Comparison of ENCODE assay signal across 8 cellular contexts in the genomic region with DNA sequence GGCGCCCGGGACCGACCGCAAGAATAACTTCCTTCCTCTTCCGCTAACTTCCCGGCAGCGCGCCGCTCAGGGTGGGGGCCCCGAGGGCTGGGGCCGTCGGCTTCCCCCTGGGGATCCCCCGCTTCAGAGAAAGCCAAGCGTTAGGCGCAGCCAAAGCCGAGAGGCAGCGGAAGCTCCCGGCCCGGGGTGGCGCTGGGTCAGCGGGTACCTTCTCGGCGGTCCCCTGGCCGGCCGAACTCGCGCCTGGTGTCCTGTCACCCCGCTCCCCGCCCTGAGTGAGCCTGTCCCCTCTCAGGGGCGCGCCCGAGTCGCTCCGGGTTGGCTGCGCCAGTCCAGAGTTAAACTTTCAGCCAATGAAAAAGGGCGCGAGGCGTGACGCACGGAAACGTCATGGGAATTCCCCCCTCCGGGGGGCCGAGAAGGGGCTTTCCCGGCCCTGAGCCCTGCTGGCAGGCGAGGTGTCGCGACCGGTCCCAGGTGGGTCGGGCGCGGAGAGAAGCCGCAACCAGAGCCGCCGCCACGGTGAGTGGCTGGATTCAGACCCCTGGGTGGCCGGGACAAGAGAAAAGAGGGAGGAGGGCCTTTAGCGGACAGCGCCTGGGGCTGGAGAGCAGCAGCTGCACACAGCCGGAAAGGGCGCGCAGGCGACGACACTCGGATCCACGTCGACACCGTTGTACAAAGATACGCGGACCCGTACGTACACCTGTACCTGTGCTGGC. TPM values are rescaled to one million over a fixed set of nuclear protein-coding genes. Genes with fewer than 3 reads are reported as not detected.
DNase-seq lines count a peak whose midpoint lies in the region; ATAC-seq lines count a peak whose summit lies in the region.

No MANE protein-coding gene starts in this region.

- peak; percentile 82 for ATAC-seq in GM18870 (IDR thresholded peaks at IDR 0.05; ENCODE audit: unreplicated experiment)
- peak; percentile 77 for ATAC-seq in HG03108 (IDR thresholded peaks at IDR 0.05; ENCODE audit: unreplicated experiment)

- H3K9me3 Mint-ChIP-seq in activated CD4-positive, alpha-beta memory T cell treated with anti-CD3 and anti-CD28 coated beads, Interleukin-2, amount 10 ng/mL, durations not matched to agents 7 days and 5 days: no peaks in the 10 kb centered on the region

- CTCF ChIA-PET in activated CD4-positive, alpha-beta memory T cell treated with anti-CD3 and anti-CD28 coated beads, Interleukin-2, amount 10 ng/mL, durations not matched to agents 7 days and 5 days (lab: Charles Lee): interaction anchor here (0.5 to 10.7 kb wide), 25 partner anchors 9 to 259 kb away, joined by 3 to 199 read pairs (median 5); a partner anchor contains a TSS

- peak overlapping the region; percentile 84 for H3K4me3 Mint-ChIP-seq in activated CD4-positive, alpha-beta memory T cell treated with anti-CD3 and anti-CD28 coated beads, Interleukin-2, amount 10 ng/mL, durations not matched to agents 7 days and 5 days

- DNase-seq in AML-193 (lab: John Stamatoyannopoulos, UW) (peak; percentile 84 to 85), NCI-H748 treated with DMSO at 0.1 percent for 48 hours (lab: John Stamatoyannopoulos, UW) (peak; percentile 16), ecto neural progenitor cell (ENCODE audit: low spot score) (peak; percentile 95), lung microvascular endothelial cell (ENCODE audit: low read depth in 2 of 2) (peak; percentile 94 to 96)
- peak; percentile 98 for DNase-seq in activated CD4-positive, alpha-beta memory T cell treated with anti-CD3 and anti-CD28 coated beads, Interleukin-2, amount 10 ng/mL, durations not matched to agents 7 days and 5 days
- DNase-seq in stimulated activated CD4-positive, alpha-beta T cell treated with anti-CD3 and anti-CD28 coated beads, TNF-alpha, amount 100 ng/mL, for 4 hours (ENCODE audit: low read depth in 3 of 3): peak; percentile 95 to 98 (median 97)

- H3K27ac Mint-ChIP-seq in activated CD4-positive, alpha-beta memory T cell treated with anti-CD3 and anti-CD28 coated beads, Interleukin-2, amount 10 ng/mL, durations not matched to agents 7 days and 5 days: peak overlapping the region; percentile 93

- peaks cover 41% of the 10 kb centered on the region for H3K4me1 Mint-ChIP-seq in activated CD4-positive, alpha-beta memory T cell treated with anti-CD3 and anti-CD28 coated beads, Interleukin-2, amount 10 ng/mL, durations not matched to agents 7 days and 5 days

- no peaks in the 10 kb centered on the region for H3K27me3 Mint-ChIP-seq in activated CD4-positive, alpha-beta memory T cell treated with anti-CD3 and anti-CD28 coated beads, Interleukin-2, amount 10 ng/mL, durations not matched to agents 7 days and 5 days

- H3K36me3 Mint-ChIP-seq in activated CD4-positive, alpha-beta memory T cell treated with anti-CD3 and anti-CD28 coated beads, Interleukin-2, amount 10 ng/mL, durations not matched to agents 7 days and 5 days (ENCODE audit: low read depth): peaks cover 30% of the 10 kb centered on the region

- POLR2A ChIA-PET in activated CD4-positive, alpha-beta memory T cell treated with anti-CD3 and anti-CD28 coated beads, Interleukin-2, amount 10 ng/mL, durations not matched to agents 7 days and 5 days (lab: Charles Lee): interaction anchor here (0.9 to 4.3 kb wide), 35 partner anchors 8 to 823 kb away, joined by 3 to 38 read pairs (median 5); a partner anchor contains a TSS

RNA-seq across cellular contexts. Expression of a gene that starts 1.3 kb away (rescaled TPM):
- total RNA-seq in activated CD4-positive, alpha-beta memory T cell treated with anti-CD3 and anti-CD28 coated beads, Interleukin-2, amount 10 ng/mL, durations not matched to agents 7 days and 5 days: 100 to 1,000 TPM; 121 to 122 TPM
- total RNA-seq in lung microvascular endothelial cell: 12.0 and 16.9 TPM in 2 replicates

RNA-seq across cellular contexts. Expression of a gene that starts 24.3 kb away (rescaled TPM):
- total RNA-seq in activated CD4-positive, alpha-beta memory T cell treated with anti-CD3 and anti-CD28 coated beads, Interleukin-2, amount 10 ng/mL, durations not matched to agents 7 days and 5 days: 1 to 10 TPM; 1.4 TPM
- total RNA-seq in lung microvascular endothelial cell: under 0.01 and 0.60 TPM in 2 replicates

RNA-seq across cellular contexts. Expression of a gene that starts 26.4 kb away (rescaled TPM):
- total RNA-seq in activated CD4-positive, alpha-beta memory T cell treated with anti-CD3 and anti-CD28 coated beads, Interleukin-2, amount 10 ng/mL, durations not matched to agents 7 days and 5 days: 10 to 100 TPM; 13.5 to 14.3 TPM
- total RNA-seq in lung microvascular endothelial cell: 4.8 and 6.3 TPM in 2 replicates

RNA-seq across cellular contexts. Expression of a gene that starts 38.1 kb away (rescaled TPM):
- total RNA-seq in activated CD4-positive, alpha-beta memory T cell treated with anti-CD3 and anti-CD28 coated beads, Interleukin-2, amount 10 ng/mL, durations not matched to agents 7 days and 5 days: 10 to 100 TPM; 60.9 to 64.5 TPM
- total RNA-seq in lung microvascular endothelial cell: 32.9 and 36.3 TPM in 2 replicates

RNA-seq across cellular contexts. Expression of a gene that starts 57.1 kb away (rescaled TPM):
- total RNA-seq in activated CD4-positive, alpha-beta memory T cell treated with anti-CD3 and anti-CD28 coated beads, Interleukin-2, amount 10 ng/mL, durations not matched to agents 7 days and 5 days: under 1 TPM in 1 of 2 experiments, not detected in 1; 0.33 TPM
- 0.22 TPM in 1 of 2 replicates, not detected in the other for total RNA-seq in lung microvascular endothelial cell

Comparison
In these comparisons a context has a peak if more than half of its experiments do, and no peak if none do; other contexts are left out.
1. Peak in every context shown above with its lines: DNase-seq and ATAC-seq.
2. DNase-seq: peak in every context shown above with its lines; median percentile 98 in activated CD4-positive, alpha-beta memory T cell treated with anti-CD3 and anti-CD28 coated beads, Interleukin-2, amount 10 ng/mL, durations not matched to agents 7 days and 5 days; 97 in stimulated activated CD4-positive, alpha-beta T cell treated with anti-CD3 and anti-CD28 coated beads, TNF-alpha, amount 100 ng/mL, for 4 hours; 95 in ecto neural progenitor cell; 95 in lung microvascular endothelial cell; 84 in AML-193; 16 in NCI-H748 treated with DMSO at 0.1 percent for 48 hours.